9 cellular contexts compared by ENCODE assay signal in the genomic region with DNA sequence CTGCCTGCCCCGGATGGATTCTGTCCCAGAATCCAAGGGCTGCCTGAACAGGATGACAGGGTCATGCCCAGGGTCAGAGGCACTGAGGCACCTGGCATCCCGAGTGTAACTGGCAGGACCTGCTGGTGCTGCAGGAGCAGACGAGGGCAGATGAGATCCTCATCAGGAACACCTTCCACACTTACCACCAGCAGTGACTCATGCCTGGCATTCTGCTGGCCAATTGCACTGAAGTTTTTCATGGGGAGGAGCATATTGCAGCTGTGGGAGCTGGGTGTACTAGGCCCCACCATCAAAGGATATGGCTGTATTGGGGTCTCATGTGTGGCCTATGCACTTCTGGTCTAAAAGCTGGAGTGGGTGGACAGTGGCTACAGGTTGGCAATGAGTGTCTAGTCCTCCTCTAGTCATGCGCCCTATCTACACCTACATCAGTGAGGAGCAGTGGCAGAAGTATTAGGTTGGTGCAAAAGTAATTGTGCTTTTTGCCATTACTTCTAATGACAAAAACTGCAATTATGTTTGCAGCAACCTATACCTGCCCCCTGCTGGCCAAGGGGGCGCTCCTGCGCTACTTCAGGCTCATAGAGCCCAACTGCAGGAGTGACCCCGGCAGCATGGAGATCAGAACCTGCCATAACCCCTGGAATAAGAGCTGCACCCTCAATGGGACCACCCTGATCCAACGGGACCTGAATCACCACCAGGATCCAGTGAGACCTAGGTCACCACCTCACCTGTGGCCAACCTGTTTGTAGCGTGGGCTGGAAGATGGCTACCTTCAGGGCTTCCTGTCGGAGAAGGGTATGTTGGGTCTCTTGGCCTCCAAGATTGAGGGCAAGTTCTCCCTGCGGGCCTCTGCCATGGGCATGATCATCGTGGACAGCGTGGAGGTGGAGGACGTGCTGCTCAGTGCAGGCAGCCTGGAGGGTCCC. TPM values are rescaled to one million over a fixed set of nuclear protein-coding genes. Genes with fewer than 3 reads are reported as not detected.
DNase-seq lines count a peak whose midpoint lies in the region; ATAC-seq, FAIRE-seq and TF ChIP-seq lines count a peak whose summit lies in the region.
"Had no signal": no experiment of that assay in that cellular context is flagged by ENCODE, and none has a peak within 500 bp of the region (broad histone marks: within the 10 kb centered on the region; RNA-seq: fewer than 3 reads in every experiment).

No MANE protein-coding gene starts in this region.

- POLR2A ChIA-PET in HEK293T (lab: Yijun Ruan, JAX): no interaction called here
- POLR2A ChIA-PET in H1 (lab: Charles Lee; ENCODE audit: partially characterized antibody): no interaction called here

- H3K4me1 ChIP-seq in H1 (replicated peaks in 1 of 4; ENCODE audit: control insufficient read depth in 3 of 4, insufficient read depth in 4 of 4, low read length in 3 of 4): no peaks in the 10 kb centered on the region

- peak; percentile 76 to 84 for TF ChIP-seq RAD21 in H1 (IDR thresholded peaks at IDR 0.05 in 1 of 2, conservative IDR thresholded peaks at IDR 0.05 in 1 of 2; ENCODE audit: low read depth in 2 of 2, low read length in 2 of 2)

- peak overlapping the region; percentile 69 for H4K91ac ChIP-seq in H1 (replicated peaks; ENCODE audit: insufficient read length, low read length)

- no peak overlapping the region for H2AK5ac ChIP-seq in H1 (ENCODE audit: low read depth, low read length)

- H3K14ac ChIP-seq in H1 (ENCODE audit: insufficient read length): no peak overlapping the region

- no peak for ATAC-seq in GM21447 (IDR thresholded peaks at IDR 0.05; ENCODE audit: unreplicated experiment)
- ATAC-seq in GM18505 (IDR thresholded peaks at IDR 0.05; ENCODE audit: unreplicated experiment): no peak
- ATAC-seq in GM18907 (IDR thresholded peaks at IDR 0.05; ENCODE audit: unreplicated experiment): no peak

- no peaks in the 10 kb centered on the region for H3K9me3 ChIP-seq in H1 (ENCODE audit: insufficient read depth in 2 of 2, low read depth in 1 of 2, low read length in 1 of 2)

- peak; percentile 75 to 82 (median 77) for TF ChIP-seq CTCF in H1 (IDR thresholded peaks at IDR 0.05; ENCODE audit: control extremely low read depth in 1 of 3, insufficient read depth in 1 of 3, low read depth in 1 of 3, low read length in 3 of 3)

- H3K79me2 ChIP-seq in H1 (ENCODE audit: control insufficient read depth in 1 of 2, insufficient read depth in 2 of 2, low read length in 2 of 2): no peaks in the 10 kb centered on the region

- peak overlapping the region; percentile 97; the same call in 1 of the 2 replicates for H2BK15ac ChIP-seq in H1 (ENCODE audit: low read length)

- no peaks in the 10 kb centered on the region for H3K23me2 ChIP-seq in H1 (ENCODE audit: low read depth, low read length)

- no peak overlapping the region for H2BK12ac ChIP-seq in H1 (ENCODE audit: low read depth, low read length)

- no peak for TF ChIP-seq EP300 in H1 (IDR thresholded peaks at IDR 0.05; ENCODE audit: borderline replicate concordance in 1 of 2, low read depth in 2 of 2, low read length in 2 of 2)

- peak; percentile 15 to 18 for DNase-seq in AML-193 (lab: John Stamatoyannopoulos, UW)
- peak; percentile 23 for DNase-seq in HEK293T (ENCODE audit: extremely low spot score)
- peak; percentile 18 to 25 for DNase-seq in activated CD4-positive, alpha-beta T cell treated with anti-CD3 and anti-CD28 coated beads for 24 hours (ENCODE audit: low read depth in 2 of 2)
- peak in 1 of 2 experiments; percentile 76 for DNase-seq in H1 (ENCODE audit: low read depth in 1 of 2, low spot score in 2 of 2)
- peak; percentile 57 for DNase-seq in stimulated activated CD4-positive, alpha-beta T cell treated with anti-CD3 and anti-CD28 coated beads, Interleukin-4, amount 100 ng/mL, for 1 hour

- H4K5ac ChIP-seq in H1 (ENCODE audit: insufficient read length, low read depth, low read length): no peak overlapping the region

- TF ChIP-seq POLR2A in H1 (IDR thresholded peaks at IDR 0.05; ENCODE audit: control extremely low read depth in 1 of 2, low read depth in 2 of 2, low read length in 2 of 2) (no peak), GM18505 (IDR thresholded peaks at IDR 0.05; ENCODE audit: borderline replicate concordance, extremely low read depth, insufficient read depth, insufficient read length) (no peak)

- H3K4me3 ChIP-seq in H1 (ENCODE audit: extremely low read depth in 1 of 4, insufficient read depth in 2 of 4, low read depth in 3 of 4, low read length in 4 of 4): no peak overlapping the region
- H3K4me3 ChIP-seq: skin epidermis had no signal

- H3K56ac ChIP-seq in H1 (replicated peaks; ENCODE audit: insufficient read length, low read depth, low read length): no peak overlapping the region

- peak overlapping the region; percentile 50 for H3K4ac ChIP-seq in H1 (replicated peaks; ENCODE audit: insufficient read length, low read depth, low read length)

- H3K79me1 ChIP-seq in H1 (ENCODE audit: low read depth, low read length): no peaks in the 10 kb centered on the region

- no peaks in the 10 kb centered on the region for H4K20me1 ChIP-seq in H1 (replicated peaks in 1 of 2; ENCODE audit: control insufficient read depth in 1 of 2, insufficient read depth in 2 of 2, low read length in 2 of 2)

- H3K23ac ChIP-seq in H1 (ENCODE audit: insufficient read length): no peak overlapping the region

- H3K36me3 ChIP-seq in H1 (ENCODE audit: control insufficient read depth in 2 of 4, insufficient read depth in 4 of 4, low read length in 3 of 4): no peaks in the 10 kb centered on the region

- H2BK20ac ChIP-seq in H1 (ENCODE audit: low read length): peak overlapping the region; percentile 55; the same call in 1 of the 2 replicates

- H3K9ac ChIP-seq in H1 (replicated peaks in 1 of 4; ENCODE audit: extremely low read depth in 1 of 4, low read depth in 3 of 4, low read length in 3 of 4): no peak overlapping the region

- peak overlapping the region; percentile 53; the same call in 1 of the 2 replicates for H4K8ac ChIP-seq in H1 (ENCODE audit: extremely low read depth, insufficient read depth, low read length)

- no peak overlapping the region for H3K27ac ChIP-seq in H1 (ENCODE audit: low read depth, low read length)

- no peak overlapping the region for H2AFZ ChIP-seq in H1 (ENCODE audit: low read length)

- CTCF ChIA-PET in HEK293T (lab: Yijun Ruan, JAX) (interaction anchor here (0.8 to 1.3 kb wide), 2 partner anchors 11 to 555 kb away, joined by 3 to 4 read pairs; no protein-coding TSS in a partner anchor), H1 (lab: Charles Lee; ENCODE audit: partially characterized antibody) (interaction anchor here (0.6 to 4.2 kb wide), 26 partner anchors 8 to 555 kb away, joined by 3 to 25 read pairs (median 4); a partner anchor contains a TSS)

- no peak overlapping the region for H3K18ac ChIP-seq in H1 (ENCODE audit: extremely low read depth, low read length)

- H2BK120ac ChIP-seq in H1 (replicated peaks; ENCODE audit: low read depth, low read length): no peak overlapping the region

- FAIRE-seq in H1 (lab: Jason Lieb, UNC): no peak

- H3K27me3 ChIP-seq in H1 (replicated peaks in 1 of 4; ENCODE audit: control insufficient read depth in 3 of 4, extremely low read depth in 1 of 4, insufficient read depth in 3 of 4, low read length in 3 of 4): no peaks in the 10 kb centered on the region

- 88% methylated on average over 14 of the region's 14 CpGs; no CpG with 5 or more reads in 1 of the 2 experiments for WGBS in H1 (ENCODE audit: extremely low coverage in 1 of 2, insufficient coverage in 1 of 2, insufficient read length in 1 of 2, insufficient replicate concordance in 2 of 2, low coverage in 1 of 2, low lambda C conversion rate in 2 of 2, missing lambda C conversion rate in 1 of 2), 2 experiments

- H2BK5ac ChIP-seq in H1 (ENCODE audit: low read depth, low read length): no peak overlapping the region; the same call in 1 of the 2 replicates

- H3K4me2 ChIP-seq in H1 (ENCODE audit: insufficient read depth in 1 of 2, low read depth in 2 of 2, low read length in 2 of 2): no peak overlapping the region

TF ChIP-seq in HEK293T, 16 proteins besides CTCF, POLR2A, EP300 and RAD21 (continues in another document):
- no peak for TF ChIP-seq HDGF (IDR thresholded peaks at IDR 0.05; ENCODE audit: borderline replicate concordance)
- TF ChIP-seq, protein P1, sequence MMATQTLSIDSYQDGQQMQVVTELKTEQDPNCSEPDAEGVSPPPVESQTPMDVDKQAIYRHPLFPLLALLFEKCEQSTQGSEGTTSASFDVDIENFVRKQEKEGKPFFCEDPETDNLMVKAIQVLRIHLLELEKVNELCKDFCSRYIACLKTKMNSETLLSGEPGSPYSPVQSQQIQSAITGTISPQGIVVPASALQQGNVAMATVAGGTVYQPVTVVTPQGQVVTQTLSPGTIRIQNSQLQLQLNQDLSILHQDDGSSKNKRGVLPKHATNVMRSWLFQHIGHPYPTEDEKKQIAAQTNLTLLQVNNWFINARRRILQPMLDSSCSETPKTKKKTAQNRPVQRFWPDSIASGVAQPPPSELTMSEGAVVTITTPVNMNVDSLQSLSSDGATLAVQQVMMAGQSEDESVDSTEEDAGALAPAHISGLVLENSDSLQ (IDR thresholded peaks at IDR 0.05): no peak
- no peak for TF ChIP-seq BHLHE40 (IDR thresholded peaks at IDR 0.05; ENCODE audit: borderline replicate concordance)
- no peak for TF ChIP-seq NFRKB (IDR thresholded peaks at IDR 0.05)
- no peak for TF ChIP-seq L3MBTL2 (conservative IDR thresholded peaks at IDR 0.05)

TF ChIP-seq in H1, 55 proteins besides CTCF, POLR2A, EP300 and RAD21 (continues in another document):
- TF ChIP-seq HDAC2 (IDR thresholded peaks at IDR 0.05; ENCODE audit: borderline replicate concordance in 1 of 2, low read depth in 2 of 2, low read length in 2 of 2) (no peak), EZH2 (IDR thresholded peaks at IDR 0.05; ENCODE audit: low read depth, low read length, severe bottlenecking) (no peak), CHD1 (IDR thresholded peaks at IDR 0.05; ENCODE audit: low read depth, low read length) (no peak), SUZ12 (IDR thresholded peaks at IDR 0.05; ENCODE audit: low read length) (no peak), EGR1 (IDR thresholded peaks at IDR 0.05; ENCODE audit: borderline replicate concordance, low read depth, low read length) (no peak), HDAC6 (IDR thresholded peaks at IDR 0.05; ENCODE audit: low read depth, low read length) (no peak)
- TF ChIP-seq, protein P2, sequence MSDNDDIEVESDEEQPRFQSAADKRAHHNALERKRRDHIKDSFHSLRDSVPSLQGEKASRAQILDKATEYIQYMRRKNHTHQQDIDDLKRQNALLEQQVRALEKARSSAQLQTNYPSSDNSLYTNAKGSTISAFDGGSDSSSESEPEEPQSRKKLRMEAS (IDR thresholded peaks at IDR 0.05): no peak

RNA-seq across cellular contexts. Expression of a gene that starts 8.0 kb away (rescaled TPM):
- not detected in 2 replicates for total RNA-seq in H1 (2021; fragmentation: NEBNext Ultra II Directional; extraction: Animal tissue kit (Norgen Biotek cat#: 25700))
- polyA plus RNA-seq in H1 (2011; rRNA removed): 0.05 and 0.28 TPM in 2 replicates
- 0.09 TPM for polyA plus RNA-seq in H1 (2011; cell fraction: cytosol; rRNA removed)
- 0.10 TPM for polyA plus RNA-seq in H1 (2011; cell fraction: nucleus; rRNA removed)
- polyA plus RNA-seq in H1 (2012, experiment 1 of 2): not detected in 4 replicates
- polyA plus RNA-seq in H1 (2012, experiment 2 of 2): not detected
- 0.10 TPM for polyA plus RNA-seq in H1 (2013, experiment 1 of 2)
- polyA plus RNA-seq in H1 (2013, experiment 2 of 2): 0.04 TPM
- polyA minus RNA-seq in H1 (2011; rRNA and poly(A)+ RNA removed): not detected in 2 replicates
- not detected for polyA minus RNA-seq in H1 (2011; cell fraction: cytosol; rRNA and poly(A)+ RNA removed)
- not detected for polyA minus RNA-seq in H1 (2011; cell fraction: nucleus; rRNA and poly(A)+ RNA removed)
